8 cellular contexts compared by ENCODE assay signal in genomic region chr6:38058022-38058421, GRCh38.
A peak's percentile ranks its signal among the peaks of the same experiment; 100 is the strongest.
DNase-seq lines count a peak whose midpoint lies in the region; ATAC-seq and TF ChIP-seq lines count a peak whose summit lies in the region.

No MANE protein-coding gene starts in this region.

- H3K36me3 ChIP-seq in BE2C, result peaks cover 14% of the 10 kb centered on the region

- ATAC-seq in GM21737 (IDR thresholded peaks at IDR 0.05; ENCODE audit: unreplicated experiment), result no peak

- no peaks in the 10 kb centered on the region for H3K27me3 ChIP-seq in BE2C

- TF ChIP-seq CTCF in epithelial cell of esophagus (IDR thresholded peaks at IDR 0.05; ENCODE audit: insufficient read depth, low read depth, low read length, missing control alignments), result no peak
- no peak for TF ChIP-seq CTCF in BE2C (IDR thresholded peaks at IDR 0.05; ENCODE audit: low read depth, low read length)

- H3K4me1 ChIP-seq in BE2C, result peaks cover 22% of the 10 kb centered on the region

- H3K4me3 ChIP-seq in epithelial cell of esophagus (ENCODE audit: low read length) (no peak overlapping the region), BE2C (ENCODE audit: low read depth, low read length) (no peak overlapping the region)

- no peaks in the 10 kb centered on the region for H3K9me3 ChIP-seq in BE2C

- DNase-seq in DMS53 (lab: John Stamatoyannopoulos, UW) (peak; percentile 46), DMS53 treated with DMSO at 0.1 percent for 48 hours (lab: John Stamatoyannopoulos, UW; ENCODE audit: unreplicated experiment) (no peak), NCI-H748 treated with DMSO at 0.1 percent for 48 hours (lab: John Stamatoyannopoulos, UW) (peak; percentile 53), epithelial cell of esophagus (ENCODE audit: low read depth) (peak; percentile 93), superior temporal gyrus (ENCODE audit: extremely low spot score) (no peak), BE2C (no peak)
- peak; percentile 10 for DNase-seq in stimulated activated CD8-positive, alpha-beta memory T cell treated with anti-CD3 and anti-CD28 coated beads, Interleukin-7, amount 100 ng/mL, for 24 hours (ENCODE audit: low read depth)

Comparison
In these comparisons a context has a peak if more than half of its experiments do, and no peak if none do; other contexts are left out.
1. DNase-seq: peak in DMS53 (single experiment), NCI-H748 treated with DMSO at 0.1 percent for 48 hours (single experiment), epithelial cell of esophagus (single experiment) and stimulated activated CD8-positive, alpha-beta memory T cell treated with anti-CD3 and anti-CD28 coated beads, Interleukin-7, amount 100 ng/mL, for 24 hours (single experiment); none in DMS53 treated with DMSO at 0.1 percent for 48 hours (single experiment), superior temporal gyrus (single experiment) and BE2C (single experiment).